ENCODE assay signal across 15 cellular contexts in the genomic region with DNA sequence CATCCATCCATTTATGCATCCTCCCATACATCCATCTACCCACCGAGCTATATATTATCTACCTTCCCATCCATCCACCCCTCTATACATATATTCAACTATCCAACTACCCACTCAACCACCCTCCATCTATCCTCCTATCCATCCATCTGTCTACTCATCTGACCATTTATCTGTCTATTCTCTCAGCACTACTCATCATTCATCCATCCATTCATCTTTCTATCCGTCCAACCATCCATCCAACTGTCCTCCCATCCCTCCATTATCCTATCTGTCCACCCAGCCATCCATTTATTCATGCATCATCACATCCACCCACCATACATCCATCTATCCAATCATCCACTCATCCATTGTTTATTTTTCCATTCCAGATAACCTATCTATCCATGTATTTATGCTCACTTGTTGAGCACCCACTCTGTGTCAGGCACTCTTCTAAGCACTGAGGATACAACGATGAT. TPM values are rescaled to one million over a fixed set of nuclear protein-coding genes. Genes with fewer than 3 reads are reported as not detected.
A peak's percentile ranks its signal among the peaks of the same experiment; 100 is the strongest.
DNase-seq lines count a peak whose midpoint lies in the region; FAIRE-seq and TF ChIP-seq lines count a peak whose summit lies in the region.
"Had no signal": no experiment of that assay in that cellular context is flagged by ENCODE, and none has a peak within 500 bp of the region (broad histone marks: within the 10 kb centered on the region; RNA-seq: fewer than 3 reads in every experiment).

No MANE protein-coding gene starts in this region.

- TF ChIP-seq POLR2A in GM12892 (IDR thresholded peaks at IDR 0.05; ENCODE audit: low read depth, low read length) (no peak), thyroid gland (IDR thresholded peaks at IDR 0.05) (no peak)

- no peak overlapping the region for H2AFZ ChIP-seq in smooth muscle cell (ENCODE audit: low read depth)

- peaks cover 8% of the 10 kb centered on the region for H3K36me3 ChIP-seq in SJSA1
- H3K36me3 ChIP-seq in smooth muscle cell (ENCODE audit: low read depth) = no peaks in the 10 kb centered on the region
- no peaks in the 10 kb centered on the region for H3K36me3 ChIP-seq in thyroid gland
- no peaks in the 10 kb centered on the region for H3K36me3 ChIP-seq in kidney (ENCODE audit: control insufficient read depth in 1 of 2, insufficient read depth in 2 of 2, low read length in 2 of 2)

- H3K9ac ChIP-seq in smooth muscle cell (ENCODE audit: low read depth) (no peak overlapping the region), kidney (ENCODE audit: low read length in 2 of 2) (no peak overlapping the region)

- H3K4me3 ChIP-seq in SJSA1 (no peak overlapping the region), smooth muscle cell (no peak overlapping the region), thyroid gland (replicated peaks in 1 of 3) (no peak overlapping the region), kidney (ENCODE audit: low read length in 2 of 2) (no peak overlapping the region)

- no peaks in the 10 kb centered on the region for H3K9me3 ChIP-seq in SJSA1 (replicated peaks)
- H3K9me3 ChIP-seq in smooth muscle cell (replicated peaks; ENCODE audit: low read depth) = no peaks in the 10 kb centered on the region
- no peaks in the 10 kb centered on the region for H3K9me3 ChIP-seq in thyroid gland
- no peaks in the 10 kb centered on the region for H3K9me3 ChIP-seq in kidney (ENCODE audit: control insufficient read depth in 1 of 2, low read length in 2 of 2)

- no peak overlapping the region for H3K4me2 ChIP-seq in smooth muscle cell

- peak; percentile 50 for FAIRE-seq in GM12892 (lab: Jason Lieb, UNC)
- FAIRE-seq in kidney (lab: Jason Lieb, UNC) = no peak
- FAIRE-seq: endometrium, TTC549 had no signal

- H3K27me3 ChIP-seq in SJSA1 (replicated peaks) (no peaks in the 10 kb centered on the region), smooth muscle cell (ENCODE audit: low read depth) (no peaks in the 10 kb centered on the region), thyroid gland (no peaks in the 10 kb centered on the region)

- TF ChIP-seq CTCF in smooth muscle cell (IDR thresholded peaks at IDR 0.05; ENCODE audit: borderline replicate concordance, insufficient read depth, poor library complexity, severe bottlenecking) (no peak), thyroid gland (IDR thresholded peaks at IDR 0.05) (no peak), kidney (IDR thresholded peaks at IDR 0.05; ENCODE audit: borderline replicate concordance, extremely low read depth, insufficient read depth) (no peak)

- H3K27ac ChIP-seq in SJSA1 = peak overlapping the region; percentile 40
- H3K27ac ChIP-seq in epithelial cell of prostate = peak overlapping the region; percentile 84
- H3K27ac ChIP-seq in smooth muscle cell (ENCODE audit: low read depth) = peak overlapping the region; percentile 43
- H3K27ac ChIP-seq in thyroid gland = no peak overlapping the region
- no peak overlapping the region for H3K27ac ChIP-seq in kidney (ENCODE audit: low read depth in 2 of 2, low read length in 2 of 2)

- H3K4me1 ChIP-seq in SJSA1 (replicated peaks) (peaks cover 39% of the 10 kb centered on the region), smooth muscle cell (ENCODE audit: low read depth) (no peaks in the 10 kb centered on the region), thyroid gland (peaks cover 0 to 4% of the 10 kb centered on the region in 2 donors), kidney (ENCODE audit: control insufficient read depth in 1 of 2, insufficient read depth in 1 of 2, low read depth in 1 of 2, low read length in 2 of 2) (peaks cover 0 to 12% of the 10 kb centered on the region in 2 donors)

- DNase-seq in GM12892 (ENCODE audit: insufficient read length) (no peak), SJSA1 (ENCODE audit: low read depth in 1 of 2, low spot score in 2 of 2) (no peak), epithelial cell of prostate (ENCODE audit: low read depth, low spot score) (no peak), smooth muscle cell (lab: John Stamatoyannopoulos, UW; ENCODE audit: unreplicated experiment) (no peak), thyroid gland (no peak), kidney (no peak), dermis blood vessel endothelial cell (no peak)
- DNase-seq: activated T-cell treated with anti-CD3 and anti-CD28 coated beads, Interleukin-2, amount 50 U/mL, for 48 hours; COR-L47; naive thymus-derived CD8-positive, alpha-beta T cell; NCI-H524 treated with DMSO at 0.1 percent for 48 hours; right cardiac atrium; RPMI8226 had no signal

- 87% methylated on average over 3 of the region's 3 CpGs for WGBS in smooth muscle cell (ENCODE audit: low lambda C conversion rate)
- 95 to 98% methylated on average over 3 of the region's 3 CpGs for WGBS in thyroid gland, 2 donors

- H3F3A ChIP-seq in smooth muscle cell (ENCODE audit: low read depth) = peaks cover 8% of the 10 kb centered on the region

- intact Hi-C loops in thyroid gland (cut with DNase I) = no loop called here
- intact Hi-C loops in kidney (cut with DNase I) = no loop called here

- H4K20me1 ChIP-seq in smooth muscle cell (ENCODE audit: low read depth) = no peaks in the 10 kb centered on the region

- no peaks in the 10 kb centered on the region for H3K79me2 ChIP-seq in smooth muscle cell (ENCODE audit: low read depth)

RNA-seq across cellular contexts. Expression of a gene that starts 11.5 kb away (rescaled TPM):
- 25.2 TPM for polyA plus RNA-seq in GM12892 (2012; ENCODE audit: missing spikeins)
- total RNA-seq in SJSA1 (2014; rRNA removed; shearing (Covaris generic)) = 14.9 and 22.0 TPM in 2 replicates
- total RNA-seq in smooth muscle cell = 0.99 and 6.5 TPM in 2 replicates
- polyA plus RNA-seq in smooth muscle cell = 0.30 TPM in 1 of 2 replicates, not detected in the other
- total RNA-seq in thyroid gland = 1 to 10 TPM in 1 of 4 donors, under 1 TPM in 2, not detected in 1; 0.67 to 3.8 (median 0.79) TPM
- 3.7 TPM for total RNA-seq in kidney
- polyA plus RNA-seq in kidney (ENCODE audit: insufficient read depth, low read depth, low replicate concordance) = 0.97 TPM
- total RNA-seq in dermis blood vessel endothelial cell = 0.05 TPM in 1 of 2 replicates, not detected in the other

RNA-seq across cellular contexts. Expression of a gene that starts 32.2 kb away (rescaled TPM):
- not detected for polyA plus RNA-seq in GM12892 (2012; ENCODE audit: missing spikeins)
- not detected in 2 replicates for total RNA-seq in SJSA1 (2014; rRNA removed; shearing (Covaris generic))
- total RNA-seq in smooth muscle cell = not detected in 2 replicates
- not detected in 2 replicates for polyA plus RNA-seq in smooth muscle cell
- not detected for total RNA-seq in thyroid gland
- total RNA-seq in kidney = not detected
- not detected for polyA plus RNA-seq in kidney (ENCODE audit: insufficient read depth, low read depth, low replicate concordance)
- total RNA-seq in dermis blood vessel endothelial cell = not detected in 2 replicates
- total RNA-seq: naive thymus-derived CD8-positive, alpha-beta T cell had no signal
- polyA plus RNA-seq: naive thymus-derived CD8-positive, alpha-beta T cell; right cardiac atrium had no signal

RNA-seq across cellular contexts. Expression of a gene that starts 37.7 kb away (rescaled TPM):
- polyA plus RNA-seq in GM12892 (2012; ENCODE audit: missing spikeins) = not detected
- not detected in 2 replicates for total RNA-seq in SJSA1 (2014; rRNA removed; shearing (Covaris generic))
- total RNA-seq in smooth muscle cell = not detected in 2 replicates
- not detected in 2 replicates for polyA plus RNA-seq in smooth muscle cell
- 1 to 10 TPM in 1 of 4 donors, under 1 TPM in 3; 0.40 to 3.6 (median 0.63) TPM for total RNA-seq in thyroid gland
- total RNA-seq in kidney = not detected
- not detected for polyA plus RNA-seq in kidney (ENCODE audit: insufficient read depth, low read depth, low replicate concordance)
- total RNA-seq in dermis blood vessel endothelial cell = not detected in 2 replicates
- total RNA-seq: naive thymus-derived CD8-positive, alpha-beta T cell; right cardiac atrium had no signal
- polyA plus RNA-seq: naive thymus-derived CD8-positive, alpha-beta T cell; right cardiac atrium had no signal

Comparison
In these comparisons a context has a peak if more than half of its experiments do, and no peak if none do; other contexts are left out.
1. H3K27ac ChIP-seq: peak in SJSA1 (single experiment), epithelial cell of prostate (single experiment) and smooth muscle cell (single experiment); none in thyroid gland (0 of 3) and kidney (0 of 2).